ENCODE assay signal across 1 cellular context in the genomic region with DNA sequence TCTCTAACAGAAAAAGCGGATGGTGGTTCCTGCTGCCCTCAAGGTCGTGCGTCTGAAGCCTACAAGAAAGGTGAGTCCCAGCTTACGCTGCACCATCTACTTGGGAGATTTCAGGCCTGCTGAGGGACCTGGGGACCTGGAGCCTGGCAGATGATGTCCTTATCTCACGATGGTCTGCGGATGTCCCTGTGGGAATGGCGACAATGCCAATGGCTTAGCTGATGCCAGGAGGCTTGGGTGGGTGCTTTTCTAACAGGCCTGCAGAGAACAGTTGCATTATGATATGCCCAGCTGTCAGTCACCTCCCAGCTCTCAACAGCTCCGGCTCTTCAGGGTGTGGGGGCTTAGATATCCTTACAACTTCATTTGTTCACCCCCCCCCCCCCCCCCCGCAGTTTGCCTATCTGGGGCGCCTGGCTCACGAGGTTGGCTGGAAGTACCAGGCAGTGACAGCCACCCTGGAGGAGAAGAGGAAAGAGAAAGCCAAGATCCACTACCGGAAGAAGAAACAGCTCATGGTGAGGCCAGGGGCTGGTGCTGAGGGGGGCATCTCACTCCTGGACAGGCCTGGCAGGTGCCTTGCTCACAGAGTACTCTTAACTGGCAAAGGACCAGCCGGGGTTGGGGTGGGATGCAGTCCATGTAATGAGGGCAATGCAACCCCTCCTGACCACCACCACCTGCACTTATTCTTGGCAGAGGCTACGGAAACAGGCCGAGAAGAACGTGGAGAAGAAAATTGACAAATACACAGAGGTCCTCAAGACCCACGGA.
TF ChIP-seq lines count a peak whose summit lies in the region.

No MANE protein-coding gene starts in this region.

TF ChIP-seq in K562, 482 proteins besides CTCF, POLR2A, EP300 and RAD21 (continued from another document):
- TF ChIP-seq ETS2 (tag; IDR thresholded peaks at IDR 0.05; ENCODE audit: borderline replicate concordance, poor library complexity, severe bottlenecking) = no peak
- TF ChIP-seq PREB (CRISPR knock-in tag; IDR thresholded peaks at IDR 0.05) = no peak
- TF ChIP-seq ZBTB2 (IDR thresholded peaks at IDR 0.05) = no peak
